8 cellular contexts compared by ENCODE assay signal in the genomic region with DNA sequence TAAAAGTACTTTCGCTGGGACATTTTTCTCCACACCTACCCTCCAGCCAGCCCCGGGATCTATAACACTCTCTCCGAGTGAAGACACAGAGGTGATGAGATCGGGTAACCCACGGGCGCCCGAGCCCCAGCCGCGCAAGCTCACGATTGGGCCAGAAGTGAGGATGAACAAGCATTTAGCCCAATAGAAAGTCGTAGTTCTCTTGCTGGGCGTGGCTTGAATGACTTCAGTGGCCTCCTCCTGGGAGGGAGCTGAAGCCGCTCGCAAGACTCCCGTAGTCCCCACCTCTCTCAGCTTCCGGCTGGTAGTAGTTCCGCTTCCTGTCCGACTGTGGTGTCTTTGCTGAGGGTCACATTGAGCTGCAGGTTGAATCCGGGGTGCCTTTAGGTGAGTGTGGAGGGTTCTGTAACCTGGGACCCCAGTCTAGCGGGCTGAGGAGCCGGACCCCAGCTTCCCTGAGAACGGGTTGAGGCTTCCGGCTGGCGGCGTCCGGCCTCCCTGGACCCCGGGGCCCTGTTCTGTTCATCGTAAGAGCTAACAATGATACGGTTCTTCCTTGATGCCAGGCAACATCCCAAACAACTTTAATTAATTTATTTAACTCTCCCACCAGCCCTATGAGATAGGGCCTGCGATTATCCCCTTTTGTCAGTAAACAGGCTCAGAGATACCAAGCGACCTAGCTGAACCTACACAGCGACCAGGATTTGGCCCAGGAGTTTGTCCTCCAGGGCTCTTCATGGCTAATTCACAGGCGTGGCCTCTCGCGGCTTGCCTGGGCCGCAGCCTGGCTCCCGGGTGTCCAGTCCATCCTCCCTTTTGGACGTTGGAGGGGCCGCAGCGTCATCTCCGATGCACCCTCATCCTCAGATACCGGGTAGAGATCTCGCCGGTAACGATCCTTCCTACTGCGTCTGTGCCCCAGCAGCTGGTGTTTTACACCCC. TPM values are rescaled to one million over a fixed set of nuclear protein-coding genes. Genes with fewer than 3 reads are reported as not detected.
DNase-seq lines count a peak whose midpoint lies in the region; ATAC-seq, FAIRE-seq and TF ChIP-seq lines count a peak whose summit lies in the region.

Gene COX6B1, plus strand, starts transcription at position 307 of the 945 bp plus-strand sequence. CDS start 2,921 bp downstream, outside the sequence.

- DNase-seq in AG09319 (ENCODE audit: extremely low read depth, low read depth): peak; percentile 89
- DNase-seq in NCI-H510A (lab: John Stamatoyannopoulos, UW): peak; percentile 95
- peak; percentile 83 for DNase-seq in activated CD4-positive, alpha-beta T cell treated with anti-CD3 and anti-CD28 coated beads for 1 hour
- DNase-seq in cerebellum (ENCODE audit: low spot score): peak; percentile 99
- peak; percentile 96 for DNase-seq in kidney
- DNase-seq in stimulated activated CD4-positive, alpha-beta T cell treated with anti-CD3 and anti-CD28 coated beads, Interleukin-15, amount 100 ng/mL, for 24 hours: peak; percentile 96

- H3K9me3 ChIP-seq in kidney (ENCODE audit: control insufficient read depth in 1 of 2, low read length in 2 of 2): no peaks in the 10 kb centered on the region

- TF ChIP-seq CTCF in AG09319 (IDR thresholded peaks at IDR 0.05; ENCODE audit: low read depth, low read length) (no peak), kidney (IDR thresholded peaks at IDR 0.05; ENCODE audit: borderline replicate concordance, extremely low read depth, insufficient read depth) (no peak)

- H3K36me3 ChIP-seq in kidney (ENCODE audit: control insufficient read depth in 1 of 2, insufficient read depth in 2 of 2, low read length in 2 of 2): no peaks in the 10 kb centered on the region

- peak within 1 kb of the TSS; percentile 70 to 98 for H3K9ac ChIP-seq in kidney (ENCODE audit: low read length in 2 of 2)

- peak; percentile 94 for FAIRE-seq in kidney (lab: Jason Lieb, UNC)

- H3K4me3 ChIP-seq in kidney (ENCODE audit: low read length in 2 of 2): peak within 1 kb of the TSS; percentile 94 to 97

- peaks cover 0 to 15% of the 10 kb centered on the region in 2 donors for H3K4me1 ChIP-seq in kidney (ENCODE audit: control insufficient read depth in 1 of 2, insufficient read depth in 1 of 2, low read depth in 1 of 2, low read length in 2 of 2)

- peak within 1 kb of the TSS; percentile 79 to 86 for H3K27ac ChIP-seq in kidney (ENCODE audit: low read depth in 2 of 2, low read length in 2 of 2)

- intact Hi-C loops in kidney (cut with DNase I): no loop called here

- ATAC-seq in GM19035 (IDR thresholded peaks at IDR 0.05; ENCODE audit: unreplicated experiment) (peak; percentile 49), HG03432 (IDR thresholded peaks at IDR 0.05; ENCODE audit: unreplicated experiment) (peak; percentile 47)

RNA-seq across cellular contexts. Expression of gene COX6B1, which starts in this region (rescaled TPM):
- total RNA-seq in cerebellum (112 TPM), kidney (323 TPM)
- 1,951 TPM for polyA plus RNA-seq in kidney (ENCODE audit: insufficient read depth, low read depth, low replicate concordance)

Comparison
In these comparisons a context has a peak if more than half of its experiments do, and no peak if none do; other contexts are left out.
1. Peak in every context shown above with its lines: DNase-seq, ATAC-seq, H3K4me3 ChIP-seq and H3K27ac ChIP-seq.